In the genomic region with DNA sequence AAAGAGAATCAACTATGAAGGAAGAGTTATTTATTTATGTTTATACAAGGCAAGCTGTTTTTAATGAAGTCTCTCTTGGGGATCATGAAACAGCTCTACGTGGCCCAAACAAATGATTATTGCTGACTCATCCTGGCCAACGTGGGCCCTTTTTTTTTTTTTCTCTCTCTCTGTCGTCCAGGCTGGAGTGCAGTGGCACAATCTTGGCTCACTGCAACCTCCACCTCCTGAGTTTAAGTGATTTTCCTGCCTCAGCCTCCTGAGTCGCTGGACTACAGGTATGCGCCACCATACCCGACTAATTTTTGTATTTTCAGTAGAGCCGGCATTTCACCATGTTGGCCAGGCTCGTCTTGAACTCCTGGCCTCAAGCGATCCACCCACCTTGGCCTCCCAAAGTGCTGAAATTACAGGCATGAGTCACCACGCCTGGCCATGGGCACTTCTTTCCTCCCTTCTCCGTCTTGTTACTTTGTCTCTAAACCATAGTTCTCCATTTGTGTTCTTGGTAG, we compare ENCODE assay signal across 11 cellular contexts.
A peak's percentile ranks its signal among the peaks of the same experiment; 100 is the strongest.
DNase-seq lines count a peak whose midpoint lies in the region; ATAC-seq and TF ChIP-seq lines count a peak whose summit lies in the region.
"Had no signal": no experiment of that assay in that cellular context is flagged by ENCODE, and none has a peak within 500 bp of the region (broad histone marks: within the 10 kb centered on the region; RNA-seq: fewer than 3 reads in every experiment).

No MANE protein-coding gene starts in this region.

- no peak for TF ChIP-seq CTCF in AG09309 (IDR thresholded peaks at IDR 0.05; ENCODE audit: control insufficient read depth, insufficient read depth, low read depth, low read length, missing control alignments)

- DNase-seq in AG09309 (ENCODE audit: low read depth) (peak; percentile 41), H4 (ENCODE audit: low spot score) (peak; percentile 82), RPMI7951 (ENCODE audit: low read depth) (peak; percentile 56), fibroblast of peridontal ligament (ENCODE audit: extremely low read depth) (peak; percentile 90), cerebellar nuclear complex (lab: John Stamatoyannopoulos, UW) (no peak), HT-29 (ENCODE audit: low spot score) (no peak), HuH-7.5 (ENCODE audit: low spot score) (no peak)
- DNase-seq: caudate nucleus, NCI-H187, right cardiac atrium had no signal

- no peak for ATAC-seq in HG02642 (IDR thresholded peaks at IDR 0.05; ENCODE audit: poor library complexity, unreplicated experiment)
- ATAC-seq: right cardiac atrium had no signal

- H3K4me3 ChIP-seq in AG09309 (ENCODE audit: control insufficient read depth, low read depth, low read length), result no peak overlapping the region

Comparison
In these comparisons a context has a peak if more than half of its experiments do, and no peak if none do; other contexts are left out.
1. DNase-seq: peak in AG09309 (single experiment), H4 (single experiment), RPMI7951 (single experiment) and fibroblast of peridontal ligament (single experiment); none in cerebellar nuclear complex (0 of 2), HT-29 (single experiment) and HuH-7.5 (single experiment).